16 cellular contexts compared by ENCODE assay signal in genomic region chr4:184430163-184430562, GRCh38. TPM values are rescaled to one million over a fixed set of nuclear protein-coding genes. Genes with fewer than 3 reads are reported as not detected.
DNase-seq lines count a peak whose midpoint lies in the region; ATAC-seq and TF ChIP-seq lines count a peak whose summit lies in the region.
"Had no signal": no experiment of that assay in that cellular context is flagged by ENCODE, and none has a peak within 500 bp of the region (broad histone marks: within the 10 kb centered on the region; RNA-seq: fewer than 3 reads in every experiment).

No MANE protein-coding gene starts in this region.

- H3K79me2 ChIP-seq in GM23338 (replicated peaks; ENCODE audit: insufficient read depth) = peaks cover 48% of the 10 kb centered on the region

- peaks cover 45% of the 10 kb centered on the region for H3K36me3 Mint-ChIP-seq in CD4-positive, CD25-positive, alpha-beta regulatory T cell
- H3K36me3 Mint-ChIP-seq in GM23338 (ENCODE audit: low read depth) = peaks cover 19% of the 10 kb centered on the region
- peaks cover 94% of the 10 kb centered on the region for H3K36me3 Mint-ChIP-seq in dendritic cell treated with granulocyte-macrophage colony-stimulating factor and Interleukin-4, amounts not matched to agents 40 ng/mL and 50 ng/mL, for 4 days (ENCODE audit: low read depth)
- H3K36me3 Mint-ChIP-seq in naive thymus-derived CD4-positive, alpha-beta T cell = peaks cover 16 to 59% (median 30%) of the 10 kb centered on the region in 5 donors

- CTCF ChIA-PET in naive thymus-derived CD4-positive, alpha-beta T cell (lab: Charles Lee) = no interaction called here

- no peaks in the 10 kb centered on the region for H3K9me2 ChIP-seq in GM23338 (ENCODE audit: insufficient read depth)

- H2AFZ ChIP-seq in GM23338 = no peak overlapping the region

- H3K27ac ChIP-seq in CD4-positive, CD25-positive, alpha-beta regulatory T cell (ENCODE audit: insufficient read depth, low read length, poor library complexity, severe bottlenecking) = no peak overlapping the region
- H3K27ac ChIP-seq in GM23338 (ENCODE audit: low read depth) (no peak overlapping the region), left lung (no peak overlapping the region)
- H3K27ac ChIP-seq in naive thymus-derived CD4-positive, alpha-beta T cell (ENCODE audit: low read depth, low read length) = no peak overlapping the region
- H3K27ac ChIP-seq: Peyer's patch, psoas muscle, skin epidermis had no signal

- TF ChIP-seq CTCF in GM23338 (conservative IDR thresholded peaks at IDR 0.05; ENCODE audit: low read depth in 2 of 2) (no peak), left lung (IDR thresholded peaks at IDR 0.05) (no peak)

- H3F3A ChIP-seq in GM23338 (replicated peaks; ENCODE audit: low read depth) = no peaks in the 10 kb centered on the region

- H3K4me1 Mint-ChIP-seq in CD4-positive, CD25-positive, alpha-beta regulatory T cell = peaks cover 26 to 78% (median 55%) of the 10 kb centered on the region in 4 donors
- H3K4me1 Mint-ChIP-seq in GM23338 = peaks cover 25% of the 10 kb centered on the region
- peaks cover 75% of the 10 kb centered on the region for H3K4me1 Mint-ChIP-seq in dendritic cell treated with granulocyte-macrophage colony-stimulating factor and Interleukin-4, amounts not matched to agents 40 ng/mL and 50 ng/mL, for 4 days (ENCODE audit: low read depth)
- peaks cover 39 to 91% (median 82%) of the 10 kb centered on the region in 7 donors for H3K4me1 Mint-ChIP-seq in naive thymus-derived CD4-positive, alpha-beta T cell

- peaks cover 35% of the 10 kb centered on the region for H3K36me3 ChIP-seq in CD4-positive, CD25-positive, alpha-beta regulatory T cell (ENCODE audit: control insufficient read depth, insufficient read depth, low read length)
- peaks cover 10% of the 10 kb centered on the region for H3K36me3 ChIP-seq in GM23338 (ENCODE audit: insufficient read depth)
- peaks cover 0 to 54% (median 5%) of the 10 kb centered on the region in 3 experiments for H3K36me3 ChIP-seq in naive thymus-derived CD4-positive, alpha-beta T cell (ENCODE audit: control insufficient read depth in 2 of 3, insufficient read depth in 3 of 3, low read length in 3 of 3)
- peaks cover 0 to 33% of the 10 kb centered on the region in 2 donors for H3K36me3 ChIP-seq in left lung

- POLR2A ChIA-PET in naive thymus-derived CD4-positive, alpha-beta T cell (lab: Charles Lee) = no interaction called here

- no peaks in the 10 kb centered on the region; the same call in none of the 2 replicates for H4K20me1 ChIP-seq in GM23338 (replicated peaks; ENCODE audit: insufficient read depth)

- H3K27ac Mint-ChIP-seq in CD4-positive, CD25-positive, alpha-beta regulatory T cell = peak overlapping the region; percentile 38 to 92 (median 82)
- no peak overlapping the region for H3K27ac Mint-ChIP-seq in GM23338
- H3K27ac Mint-ChIP-seq in dendritic cell treated with granulocyte-macrophage colony-stimulating factor and Interleukin-4, amounts not matched to agents 40 ng/mL and 50 ng/mL, for 4 days = peak overlapping the region; percentile 45
- H3K27ac Mint-ChIP-seq in naive thymus-derived CD4-positive, alpha-beta T cell = peak overlapping the region; percentile 36 to 82 (median 70)

- peak overlapping the region in 2 of 4 donors; percentile 16 to 20 for H3K4me3 Mint-ChIP-seq in CD4-positive, CD25-positive, alpha-beta regulatory T cell
- H3K4me3 Mint-ChIP-seq in GM23338 = no peak overlapping the region
- no peak overlapping the region for H3K4me3 Mint-ChIP-seq in dendritic cell treated with granulocyte-macrophage colony-stimulating factor and Interleukin-4, amounts not matched to agents 40 ng/mL and 50 ng/mL, for 4 days
- H3K4me3 Mint-ChIP-seq in naive thymus-derived CD4-positive, alpha-beta T cell = no peak overlapping the region
- H3K4me3 Mint-ChIP-seq: neural crest cell had no signal

- intact Hi-C loops in dendritic cell treated with granulocyte-macrophage colony-stimulating factor and Interleukin-4, amounts not matched to agents 40 ng/mL and 50 ng/mL, for 4 days (cut with micrococcal nuclease) = no loop called here
- intact Hi-C loops in naive thymus-derived CD4-positive, alpha-beta T cell (cut with micrococcal nuclease) = no loop called here
- intact Hi-C loops in left lung (cut with DNase I) = no loop called here

- H3K27me3 ChIP-seq in CD4-positive, CD25-positive, alpha-beta regulatory T cell (ENCODE audit: control insufficient read depth, insufficient read depth, low read length) = no peaks in the 10 kb centered on the region
- H3K27me3 ChIP-seq in GM23338 (ENCODE audit: insufficient read depth) = no peaks in the 10 kb centered on the region
- no peaks in the 10 kb centered on the region for H3K27me3 ChIP-seq in naive thymus-derived CD4-positive, alpha-beta T cell (ENCODE audit: control insufficient read depth in 2 of 2, insufficient read depth in 2 of 2, low read length in 2 of 2)
- no peaks in the 10 kb centered on the region for H3K27me3 ChIP-seq in left lung
- H3K27me3 ChIP-seq: Peyer's patch had no signal

- H3K4me2 ChIP-seq in GM23338 = no peak overlapping the region

- no peak for DNase-seq in CD4-positive, CD25-positive, alpha-beta regulatory T cell
- DNase-seq in GM23338 (ENCODE audit: low spot score) (no peak), left lung (no peak), dedifferentiated amniotic fluid mesenchymal stem cell (ENCODE audit: extremely low spot score) (no peak)
- DNase-seq in naive thymus-derived CD4-positive, alpha-beta T cell = no peak
- DNase-seq: activated CD4-positive, CD25-positive, alpha-beta regulatory T cell treated with anti-CD3 and anti-CD28 coated beads, Interleukin-2, amount 50 U/mL, for 72 hours; activated gamma-delta T cell treated with Interleukin-2 at 50 U/mL for 16 hours; NCI-H226; Peyer's patch; psoas muscle; stimulated activated CD4-positive, alpha-beta T cell treated with anti-CD3 and anti-CD28 coated beads, Interleukin-4, amount 100 ng/mL, for 1 hour; substantia nigra had no signal

- H3K4me3 ChIP-seq in CD4-positive, CD25-positive, alpha-beta regulatory T cell (ENCODE audit: low read depth, low read length) = no peak overlapping the region
- H3K4me3 ChIP-seq in GM23338 (no peak overlapping the region), left lung (no peak overlapping the region)
- no peak overlapping the region for H3K4me3 ChIP-seq in naive thymus-derived CD4-positive, alpha-beta T cell (ENCODE audit: low read length)
- H3K4me3 ChIP-seq: Peyer's patch, psoas muscle, skin epidermis had no signal

- peaks cover 13% of the 10 kb centered on the region for H3K4me1 ChIP-seq in CD4-positive, CD25-positive, alpha-beta regulatory T cell (ENCODE audit: control insufficient read depth, insufficient read depth, low read length, poor library complexity, severe bottlenecking)
- H3K4me1 ChIP-seq in GM23338 (ENCODE audit: insufficient read depth) = peaks cover 19% of the 10 kb centered on the region
- peaks cover 0 to 16% of the 10 kb centered on the region in 2 donors for H3K4me1 ChIP-seq in naive thymus-derived CD4-positive, alpha-beta T cell (ENCODE audit: control insufficient read depth in 2 of 2, insufficient read depth in 2 of 2, low read length in 2 of 2)
- peaks cover 4 to 72% of the 10 kb centered on the region in 2 donors for H3K4me1 ChIP-seq in left lung

- H3K9me3 Mint-ChIP-seq in CD4-positive, CD25-positive, alpha-beta regulatory T cell = no peaks in the 10 kb centered on the region
- no peaks in the 10 kb centered on the region for H3K9me3 Mint-ChIP-seq in GM23338
- H3K9me3 Mint-ChIP-seq in dendritic cell treated with granulocyte-macrophage colony-stimulating factor and Interleukin-4, amounts not matched to agents 40 ng/mL and 50 ng/mL, for 4 days = no peaks in the 10 kb centered on the region
- no peaks in the 10 kb centered on the region for H3K9me3 Mint-ChIP-seq in naive thymus-derived CD4-positive, alpha-beta T cell
- H3K9me3 Mint-ChIP-seq: neural crest cell had no signal

- H3K9me3 ChIP-seq in CD4-positive, CD25-positive, alpha-beta regulatory T cell (ENCODE audit: control insufficient read depth in 2 of 2, low read length in 2 of 2) = no peaks in the 10 kb centered on the region
- no peaks in the 10 kb centered on the region for H3K9me3 ChIP-seq in naive thymus-derived CD4-positive, alpha-beta T cell (ENCODE audit: control insufficient read depth in 2 of 3, low read length in 3 of 3)
- H3K9me3 ChIP-seq in left lung = no peaks in the 10 kb centered on the region
- H3K9me3 ChIP-seq: Peyer's patch, psoas muscle had no signal

- no peak for ATAC-seq in CD4-positive, CD25-positive, alpha-beta regulatory T cell (ENCODE audit: low read depth in 2 of 2)
- ATAC-seq in GM23338 (peak; percentile 75), left lung (no peak), HG03196 (IDR thresholded peaks at IDR 0.05; ENCODE audit: unreplicated experiment) (no peak)
- ATAC-seq in naive thymus-derived CD4-positive, alpha-beta T cell = no peak
- ATAC-seq: psoas muscle had no signal

- H3K27me3 Mint-ChIP-seq in CD4-positive, CD25-positive, alpha-beta regulatory T cell = no peaks in the 10 kb centered on the region
- H3K27me3 Mint-ChIP-seq in GM23338 (ENCODE audit: insufficient read depth, low read depth, poor library complexity) = peaks cover 13% of the 10 kb centered on the region
- no peaks in the 10 kb centered on the region for H3K27me3 Mint-ChIP-seq in dendritic cell treated with granulocyte-macrophage colony-stimulating factor and Interleukin-4, amounts not matched to agents 40 ng/mL and 50 ng/mL, for 4 days
- no peaks in the 10 kb centered on the region for H3K27me3 Mint-ChIP-seq in naive thymus-derived CD4-positive, alpha-beta T cell

TF ChIP-seq in GM23338, 12 proteins besides CTCF, POLR2A, EP300 and RAD21 (continues in another document):
- TF ChIP-seq NANOG (IDR thresholded peaks at IDR 0.05; ENCODE audit: borderline replicate concordance) = no peak
- no peak for TF ChIP-seq ZNF331 (CRISPR knock-in tag; IDR thresholded peaks at IDR 0.05; ENCODE audit: low read depth)
- no peak for TF ChIP-seq ETS1 (IDR thresholded peaks at IDR 0.05)
- no peak for TF ChIP-seq ZNF114 (CRISPR knock-in tag; IDR thresholded peaks at IDR 0.05)
- no peak for TF ChIP-seq POLR2AphosphoS5 (IDR thresholded peaks at IDR 0.05; ENCODE audit: low read depth)

RNA-seq across cellular contexts. Expression of gene IRF2, which starts 44.2 kb away (rescaled TPM):
- 63.4 TPM for total RNA-seq in CD4-positive, CD25-positive, alpha-beta regulatory T cell
- polyA plus RNA-seq in CD4-positive, CD25-positive, alpha-beta regulatory T cell = 100 to 1,000 TPM in 2 of 4 donors, 10 to 100 TPM in 2; 96.8 to 112 (median 102) TPM
- total RNA-seq in GM23338 (2014; rRNA removed; shearing (Covaris generic)) = 14.1 and 14.7 TPM in 2 replicates
- polyA plus RNA-seq in GM23338 (2016; fragmentation: Nextera tagmentation; extraction: Ambion mirVana) = 13.6 and 15.0 TPM in 2 replicates
- 10 to 100 TPM; 31.2 to 86.3 (median 75.0) TPM for total RNA-seq in naive thymus-derived CD4-positive, alpha-beta T cell
- polyA plus RNA-seq in naive thymus-derived CD4-positive, alpha-beta T cell = 10 to 100 TPM; 83.5 to 87.0 TPM
- 10 to 100 TPM; 32.8 to 50.2 TPM for total RNA-seq in left lung
